ENCODE assay signal across 9 cellular contexts in the genomic region with DNA sequence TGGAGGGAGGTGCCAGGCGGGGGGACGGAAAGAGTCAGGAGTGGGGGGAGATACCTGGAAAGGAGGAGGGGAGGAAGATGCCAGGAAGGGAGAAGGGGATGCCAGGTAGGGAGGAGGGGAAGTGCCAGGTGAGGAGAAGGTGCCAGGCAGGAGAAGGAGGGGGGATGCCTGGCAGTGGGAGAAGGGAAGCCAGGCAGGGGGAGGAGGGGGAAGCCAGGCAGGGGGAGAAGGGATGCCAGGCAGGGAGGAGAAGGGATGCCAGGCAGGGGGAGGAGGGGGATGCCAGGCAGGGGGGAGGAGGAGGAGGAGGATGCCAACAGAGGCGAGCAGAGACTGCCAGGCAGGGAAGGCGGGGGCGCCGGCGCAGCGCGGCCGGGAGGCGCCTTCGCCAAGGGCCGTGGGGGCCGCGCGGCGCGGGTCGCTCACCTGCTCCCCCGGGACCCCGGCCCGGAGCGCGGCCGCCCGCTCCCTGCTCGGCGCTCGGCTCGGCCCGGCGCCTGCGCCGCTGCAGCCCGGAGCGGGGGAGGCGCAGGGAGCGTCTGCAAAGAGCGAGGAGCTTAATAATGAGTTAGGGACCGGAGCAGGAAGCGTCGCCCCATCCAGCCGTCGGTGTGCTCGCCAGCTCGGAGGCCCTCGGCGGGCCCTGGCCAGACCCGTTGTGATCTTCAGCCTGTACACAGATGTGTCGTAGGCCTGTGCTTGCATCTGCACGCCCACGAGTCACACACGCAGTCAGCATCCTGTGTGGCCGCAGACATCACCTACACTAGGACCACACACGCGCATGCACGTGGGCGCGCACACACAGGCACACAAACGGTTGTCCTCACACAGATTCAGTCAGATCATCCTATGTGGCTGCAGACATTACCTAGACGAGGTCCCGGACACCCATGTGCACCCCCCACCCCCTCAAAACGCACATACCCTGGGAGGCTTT. TPM values are rescaled to one million over a fixed set of nuclear protein-coding genes. Genes with fewer than 3 reads are reported as not detected.
DNase-seq lines count a peak whose midpoint lies in the region; ATAC-seq, FAIRE-seq and TF ChIP-seq lines count a peak whose summit lies in the region.
"Had no signal": no experiment of that assay in that cellular context is flagged by ENCODE, and none has a peak within 500 bp of the region (broad histone marks: within the 10 kb centered on the region; RNA-seq: fewer than 3 reads in every experiment).

No MANE protein-coding gene starts in this region.

- H2AK5ac ChIP-seq in neuronal stem cell (ENCODE audit: low read depth, low read length), result peak overlapping the region; percentile 95

- no CpG with 5 or more reads among the region's 63 CpGs for WGBS in neuronal stem cell (ENCODE audit: extremely low coverage in 2 of 2, insufficient read length in 2 of 2, insufficient replicate concordance in 1 of 2), 2 donors

- no peaks in the 10 kb centered on the region for H3K36me3 ChIP-seq in HUES48 (ENCODE audit: control insufficient read depth, insufficient read depth, low read length)
- H3K36me3 ChIP-seq in neuronal stem cell (replicated peaks in 1 of 2; ENCODE audit: control insufficient read depth in 2 of 2, insufficient read depth in 2 of 2, low read length in 2 of 2), result no peaks in the 10 kb centered on the region
- no peaks in the 10 kb centered on the region for H3K36me3 ChIP-seq in subcutaneous abdominal adipose tissue (ENCODE audit: control insufficient read depth in 5 of 5, insufficient read depth in 5 of 5, low read length in 5 of 5)

- no peak for FAIRE-seq in frontal cortex (lab: Jason Lieb, UNC)

- no peaks in the 10 kb centered on the region for H3K9me3 ChIP-seq in HUES48 (ENCODE audit: control insufficient read depth, insufficient read depth, low read length)
- no peaks in the 10 kb centered on the region for H3K9me3 ChIP-seq in neuronal stem cell (replicated peaks in 1 of 2; ENCODE audit: control insufficient read depth in 2 of 2, insufficient read depth in 1 of 2, low read depth in 1 of 2, low read length in 2 of 2)
- H3K9me3 ChIP-seq in subcutaneous abdominal adipose tissue (ENCODE audit: control insufficient read depth in 5 of 5, low read length in 5 of 5), result no peaks in the 10 kb centered on the region

- H2AFZ ChIP-seq in neuronal stem cell (ENCODE audit: low read length), result peak overlapping the region; percentile 82

- peaks cover 24% of the 10 kb centered on the region for H3K27me3 ChIP-seq in HUES48 (ENCODE audit: control insufficient read depth, insufficient read depth, low read length)
- peaks cover 0 to 50% (median 17%) of the 10 kb centered on the region in 3 experiments for H3K27me3 ChIP-seq in neuronal stem cell (ENCODE audit: control insufficient read depth in 3 of 3, insufficient read depth in 3 of 3, low read depth in 1 of 3, low read length in 3 of 3)
- peaks cover 4 to 33% (median 24%) of the 10 kb centered on the region in 5 donors for H3K27me3 ChIP-seq in subcutaneous abdominal adipose tissue (ENCODE audit: control insufficient read depth in 5 of 5, insufficient read depth in 4 of 5, low read length in 5 of 5)

- ATAC-seq in GM21423 (IDR thresholded peaks at IDR 0.05; ENCODE audit: unreplicated experiment), result no peak

- H3K9ac ChIP-seq in HUES48 (ENCODE audit: low read depth, low read length), result no peak overlapping the region
- peak overlapping the region; percentile 83 for H3K9ac ChIP-seq in neuronal stem cell (ENCODE audit: low read depth, low read length, poor library complexity)
- peak overlapping the region in 1 of 5 donors; percentile 58 for H3K9ac ChIP-seq in subcutaneous abdominal adipose tissue (ENCODE audit: low read length in 5 of 5)

- H2BK5ac ChIP-seq in neuronal stem cell (ENCODE audit: low read length), result peak overlapping the region; percentile 16

- H3K23ac ChIP-seq in neuronal stem cell (ENCODE audit: low read depth, low read length, poor library complexity), result peak overlapping the region; percentile 92

- peak overlapping the region; percentile 99 for H3K14ac ChIP-seq in neuronal stem cell (ENCODE audit: low read length)

- peak; percentile 21 for DNase-seq in GM04504 (ENCODE audit: low read depth)
- DNase-seq in activated effector memory CD4-positive, alpha-beta T cell treated with anti-CD3 and anti-CD28 coated beads, Interleukin-2, amount 50 U/mL, for 16 hours, result peak; percentile 81
- DNase-seq in frontal cortex (ENCODE audit: low spot score in 2 of 2), result peak; percentile 75 to 79
- DNase-seq in neuronal stem cell (ENCODE audit: low spot score), result peak; percentile 51

- H4K91ac ChIP-seq in neuronal stem cell (ENCODE audit: low read depth, low read length, poor library complexity), result no peak overlapping the region

- H2BK12ac ChIP-seq in neuronal stem cell (ENCODE audit: low read length), result no peak overlapping the region

- H3K4me1 ChIP-seq in HUES48 (ENCODE audit: control insufficient read depth, insufficient read depth, low read length) (peaks cover 7% of the 10 kb centered on the region; the same call in 1 of the 2 replicates), neuronal stem cell (ENCODE audit: control insufficient read depth in 2 of 2, insufficient read depth in 1 of 2, low read depth in 1 of 2, low read length in 2 of 2) (peaks cover 5 to 10% of the 10 kb centered on the region in 2 donors), subcutaneous abdominal adipose tissue (ENCODE audit: control insufficient read depth in 5 of 5, insufficient read depth in 5 of 5, low read length in 5 of 5) (peaks cover 7 to 26% (median 10%) of the 10 kb centered on the region in 5 donors)

- H3K4me3 ChIP-seq in HUES48 (ENCODE audit: low read depth, low read length) (peak overlapping the region; percentile 54; the same call in 1 of the 2 replicates), neuronal stem cell (ENCODE audit: low read length in 2 of 2) (peak overlapping the region; percentile 47 to 83), subcutaneous abdominal adipose tissue (ENCODE audit: low read depth in 1 of 5, low read length in 5 of 5) (peak overlapping the region; percentile 22 to 58 (median 50))

- peak overlapping the region; percentile 90 for H3K18ac ChIP-seq in neuronal stem cell (ENCODE audit: low read length)

- H3K4ac ChIP-seq in neuronal stem cell (ENCODE audit: low read length), result peak overlapping the region; percentile 2

- peak overlapping the region; percentile 99 for H4K8ac ChIP-seq in neuronal stem cell (ENCODE audit: low read depth, low read length)

- H2BK120ac ChIP-seq in neuronal stem cell (ENCODE audit: low read depth, low read length), result peak overlapping the region; percentile 93

- peaks cover 2% of the 10 kb centered on the region for H3K79me1 ChIP-seq in neuronal stem cell (ENCODE audit: low read depth, low read length)

- H3K4me2 ChIP-seq in neuronal stem cell (ENCODE audit: insufficient read depth, low read length, poor library complexity, severe bottlenecking), result peak overlapping the region; percentile 55

- H3K27ac ChIP-seq in HUES48 (ENCODE audit: low read depth, low read length) (no peak overlapping the region), neuronal stem cell (replicated peaks; ENCODE audit: low read length) (no peak overlapping the region), subcutaneous abdominal adipose tissue (ENCODE audit: low read depth, low read length) (no peak overlapping the region)
- H3K27ac ChIP-seq: epithelial cell of prostate had no signal

- peak overlapping the region; percentile 95 for H2BK15ac ChIP-seq in neuronal stem cell (ENCODE audit: low read length)

TF ChIP-seq in PFSK-1, 5 proteins besides CTCF, POLR2A, EP300 and RAD21:
- TF ChIP-seq FOXP2 (optimal IDR thresholded peaks at IDR 0.05; ENCODE audit: borderline replicate concordance, extremely low read depth, extremely low read length, insufficient read depth) (peak; percentile 60), POLR2AphosphoS5 (IDR thresholded peaks at IDR 0.05; ENCODE audit: low read depth, low read length) (no peak), TAF1 (IDR thresholded peaks at IDR 0.05; ENCODE audit: borderline replicate concordance, insufficient read depth, low read length) (no peak)

RNA-seq across cellular contexts. Expression of a gene that starts 28.4 kb away (rescaled TPM):
- 41.0 TPM for polyA plus RNA-seq in PFSK-1 (2012; ENCODE audit: insufficient read length, low read depth)
- total RNA-seq in frontal cortex, result 145 TPM
- 32.4 TPM for polyA plus RNA-seq in neuronal stem cell (2013, experiment 1 of 2)
- 33.6 TPM for polyA plus RNA-seq in neuronal stem cell (2013, experiment 2 of 2)

RNA-seq across cellular contexts. Expression of a gene that starts 44.6 kb away (rescaled TPM):
- polyA plus RNA-seq in PFSK-1 (2012; ENCODE audit: insufficient read length, low read depth), result 27.3 TPM
- 18.3 TPM for total RNA-seq in frontal cortex
- polyA plus RNA-seq in neuronal stem cell (2013, experiment 1 of 2), result 8.2 TPM
- 8.7 TPM for polyA plus RNA-seq in neuronal stem cell (2013, experiment 2 of 2)

RNA-seq across cellular contexts. Expression of a gene that starts 49.9 kb away (rescaled TPM):
- 71.1 TPM for polyA plus RNA-seq in PFSK-1 (2012; ENCODE audit: insufficient read length, low read depth)
- 38.3 TPM for total RNA-seq in frontal cortex
- polyA plus RNA-seq in neuronal stem cell (2013, experiment 1 of 2), result 19.4 TPM
- polyA plus RNA-seq in neuronal stem cell (2013, experiment 2 of 2), result 19.4 TPM

Comparison
In these comparisons a context has a peak if more than half of its experiments do, and no peak if none do; other contexts are left out.
1. DNase-seq: peak in every context shown above with its lines; median percentile 81 in activated effector memory CD4-positive, alpha-beta T cell treated with anti-CD3 and anti-CD28 coated beads, Interleukin-2, amount 50 U/mL, for 16 hours; 77 in frontal cortex; 51 in neuronal stem cell; 21 in GM04504.